9 cellular contexts compared by ENCODE assay signal in the genomic region with DNA sequence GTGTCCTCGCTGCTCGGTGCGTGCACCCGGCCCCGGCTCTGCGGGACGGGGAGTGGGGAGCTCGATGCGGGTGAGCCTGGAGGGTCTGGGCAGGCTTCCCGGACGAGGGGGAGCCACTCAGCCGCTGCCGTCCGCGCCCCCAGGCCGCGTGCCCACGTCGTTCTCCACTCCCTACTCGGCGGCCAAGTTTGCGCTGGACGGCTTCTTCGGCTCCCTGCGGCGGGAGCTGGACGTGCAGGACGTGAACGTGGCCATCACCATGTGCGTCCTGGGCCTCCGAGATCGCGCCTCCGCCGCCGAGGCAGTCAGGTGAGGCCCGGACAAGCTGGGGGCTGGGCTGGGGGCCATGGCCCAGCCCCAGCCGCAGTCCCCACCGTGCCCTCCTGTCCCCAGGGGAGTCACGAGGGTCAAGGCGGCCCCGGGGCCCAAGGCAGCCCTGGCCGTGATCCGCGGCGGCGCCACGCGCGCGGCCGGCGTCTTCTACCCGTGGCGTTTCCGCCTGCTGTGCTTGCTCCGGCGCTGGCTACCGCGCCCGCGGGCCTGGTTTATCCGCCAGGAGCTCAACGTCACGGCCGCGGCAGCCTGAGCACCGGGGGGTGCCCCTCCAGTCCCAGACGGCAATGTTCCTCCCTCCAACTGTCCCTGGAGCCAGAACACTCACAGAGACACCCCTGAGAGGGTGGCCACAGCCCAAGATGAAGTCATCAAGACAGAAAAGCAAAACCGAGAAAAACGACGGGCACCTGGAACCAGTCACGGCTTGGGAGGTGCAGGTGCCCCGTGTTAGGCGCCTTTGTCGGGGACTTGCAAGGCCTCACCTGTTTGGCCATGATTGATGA. TPM values are rescaled to one million over a fixed set of nuclear protein-coding genes. Genes with fewer than 3 reads are reported as not detected.
DNase-seq lines count a peak whose midpoint lies in the region; ATAC-seq and TF ChIP-seq lines count a peak whose summit lies in the region.
"Had no signal": no experiment of that assay in that cellular context is flagged by ENCODE, and none has a peak within 500 bp of the region (broad histone marks: within the 10 kb centered on the region; RNA-seq: fewer than 3 reads in every experiment).

No MANE protein-coding gene starts in this region.

- peak overlapping the region; percentile 33 for H3K27ac ChIP-seq in CD8-positive, alpha-beta T cell (ENCODE audit: low read depth, low read length)
- peak overlapping the region; percentile 35 to 81 for H3K27ac ChIP-seq in ovary

- H3K27me3 ChIP-seq in CD8-positive, alpha-beta T cell (ENCODE audit: insufficient read depth, low read length), result no peaks in the 10 kb centered on the region
- H3K27me3 ChIP-seq in ovary, result no peaks in the 10 kb centered on the region
- H3K27me3 ChIP-seq: cardiac muscle cell had no signal

- POLR2A ChIA-PET in CD8-positive, alpha-beta T cell (lab: Charles Lee), result interaction anchor here (0.6 to 2.1 kb wide), 4 partner anchors 32 to 67 kb away, joined by 3 to 11 read pairs (median 7); partner anchors contain the start of genes CATSPERD, LONP1, SAFB and SAFB2

- no peak overlapping the region for H3K27ac Mint-ChIP-seq in CD8-positive, alpha-beta T cell

- TF ChIP-seq POLR2A in ovary (IDR thresholded peaks at IDR 0.05), result no peak

- TF ChIP-seq EP300 in ovary (IDR thresholded peaks at IDR 0.05), result no peak

- CTCF ChIA-PET in CD8-positive, alpha-beta T cell (lab: Charles Lee), result interaction anchor here (0.6 to 1.9 kb wide), 7 partner anchors 12 to 66 kb away, joined by 3 to 7 read pairs (median 6); partner anchors contain the start of genes CATSPERD, LONP1 and SAFB

- H3K4me3 Mint-ChIP-seq in CD8-positive, alpha-beta T cell, result peak overlapping the region; percentile 84

- TF ChIP-seq CTCF in CD8-positive, alpha-beta T cell (IDR thresholded peaks at IDR 0.05), result peak; percentile 40
- no peak for TF ChIP-seq CTCF in epithelial cell of esophagus (IDR thresholded peaks at IDR 0.05; ENCODE audit: insufficient read depth, low read depth, low read length, missing control alignments)
- peak in 1 of 3 donors; percentile 36 for TF ChIP-seq CTCF in ovary (IDR thresholded peaks at IDR 0.05)
- no peak for TF ChIP-seq CTCF in GM20000 (IDR thresholded peaks at IDR 0.05; ENCODE audit: extremely low read depth, missing control alignments)

- H3K36me3 Mint-ChIP-seq in CD8-positive, alpha-beta T cell, result peaks cover 19% of the 10 kb centered on the region

- no peak for ATAC-seq in CD8-positive, alpha-beta T cell
- no peak for ATAC-seq in GM18858 (IDR thresholded peaks at IDR 0.05; ENCODE audit: unreplicated experiment)

- H3K36me3 ChIP-seq in CD8-positive, alpha-beta T cell (ENCODE audit: insufficient read depth, low read length), result peaks cover 9% of the 10 kb centered on the region
- no peaks in the 10 kb centered on the region for H3K36me3 ChIP-seq in ovary

- peak overlapping the region; percentile 59 for H3K4me3 ChIP-seq in CD8-positive, alpha-beta T cell (ENCODE audit: low read depth, low read length)
- peak overlapping the region; percentile 55 for H3K4me3 ChIP-seq in epithelial cell of esophagus (ENCODE audit: low read length)
- H3K4me3 ChIP-seq in ovary, result peak overlapping the region; percentile 65

- no peaks in the 10 kb centered on the region for H3K27me3 Mint-ChIP-seq in CD8-positive, alpha-beta T cell (ENCODE audit: low read depth)

- DNase-seq in CD8-positive, alpha-beta T cell, result no peak
- DNase-seq in RPMI7951 (ENCODE audit: low read depth), result peak; percentile 44
- DNase-seq in epithelial cell of esophagus (ENCODE audit: low read depth), result no peak
- DNase-seq in ovary, result peak in 3 of 5 donors; percentile 45 to 69 (median 68)
- DNase-seq in GM20000 (ENCODE audit: low spot score), result no peak
- no peak for DNase-seq in stimulated activated CD4-positive, alpha-beta T cell treated with anti-CD3 and anti-CD28 coated beads, Interleukin-12 subunit alpha, Interleukin-12 subunit beta, amount 100 ng/mL, for 4 hours
- no peak for DNase-seq in GM19238 (ENCODE audit: insufficient read length, low spot score)

- H3K4me1 ChIP-seq in CD8-positive, alpha-beta T cell (ENCODE audit: insufficient read depth, low read length), result peaks cover 26% of the 10 kb centered on the region
- H3K4me1 ChIP-seq in ovary (ENCODE audit: insufficient read depth), result peaks cover 14% of the 10 kb centered on the region

- peaks cover 44% of the 10 kb centered on the region for H3K4me1 Mint-ChIP-seq in CD8-positive, alpha-beta T cell (ENCODE audit: low read depth)

- no peaks in the 10 kb centered on the region for H3K9me3 ChIP-seq in CD8-positive, alpha-beta T cell (ENCODE audit: low read length)
- H3K9me3 ChIP-seq in ovary, result no peaks in the 10 kb centered on the region

- intact Hi-C loops in CD8-positive, alpha-beta T cell (cut with DNase I, micrococcal nuclease), result loop anchor here in 1 of 2 experiments (10.0 kb wide), 1 partner anchor 687 kb away; the partner anchor contains the start of genes ALKBH7 and PSPN
- intact Hi-C loops in ovary (cut with DNase I), result loop anchor here in 1 of 4 donors (10.0 kb wide), 1 partner anchor 63 kb away; the partner anchor contains the start of genes SAFB and SAFB2

- WGBS in ovary, 3 donors, result 46 to 54% (median 48%) methylated on average over 62 to 76 of the region's 76 CpGs

- no peaks in the 10 kb centered on the region for H3K9me3 Mint-ChIP-seq in CD8-positive, alpha-beta T cell

RNA-seq across cellular contexts. Expression of gene RPL36, which starts 2.5 kb away (rescaled TPM):
- 1,000 to 10,000 TPM; 1,425 to 1,465 TPM for total RNA-seq in CD8-positive, alpha-beta T cell
- 738 and 947 TPM in 2 replicates for total RNA-seq in RPMI7951 (2014; rRNA removed; shearing (Covaris generic))
- 1,000 to 10,000 TPM; 1,413 to 2,353 (median 1,897) TPM for total RNA-seq in ovary
- 1,000 to 10,000 TPM in 1 of 2 donors, 100 to 1,000 TPM in 1; 318 to 2,904 TPM for polyA plus RNA-seq in ovary

RNA-seq across cellular contexts. Expression of gene HSD11B1L, which starts 6.8 kb away (rescaled TPM):
- total RNA-seq in CD8-positive, alpha-beta T cell, result 1 to 10 TPM; 3.1 to 4.1 TPM
- total RNA-seq in RPMI7951 (2014; rRNA removed; shearing (Covaris generic)), result 9.5 and 22.4 TPM in 2 replicates
- 10 to 100 TPM in 2 of 7 donors, 1 to 10 TPM in 5; 3.1 to 20.7 (median 8.5) TPM for total RNA-seq in ovary
- 10 to 100 TPM in 1 of 2 donors, 1 to 10 TPM in 1; 3.5 to 10.6 TPM for polyA plus RNA-seq in ovary

RNA-seq across cellular contexts. Expression of gene MICOS13, which starts 7.3 kb away (rescaled TPM):
- total RNA-seq in CD8-positive, alpha-beta T cell, result 10 to 100 TPM; 19.6 to 24.8 TPM
- total RNA-seq in RPMI7951 (2014; rRNA removed; shearing (Covaris generic)), result 67.8 and 68.8 TPM in 2 replicates
- 10 to 100 TPM; 25.7 to 48.7 (median 44.2) TPM for total RNA-seq in ovary
- 10 to 100 TPM in 1 of 2 donors, 1 to 10 TPM in 1; 5.2 to 47.3 TPM for polyA plus RNA-seq in ovary

RNA-seq across cellular contexts. Expression of gene LONP1, which starts 32.4 kb away (rescaled TPM):
- total RNA-seq in CD8-positive, alpha-beta T cell, result 100 to 1,000 TPM in 1 of 2 experiments, 10 to 100 TPM in 1; 90.6 to 109 TPM
- total RNA-seq in RPMI7951 (2014; rRNA removed; shearing (Covaris generic)), result 34.6 and 38.2 TPM in 2 replicates
- total RNA-seq in ovary, result 10 to 100 TPM; 33.9 to 77.2 (median 56.1) TPM
- 10 to 100 TPM; 25.5 to 36.5 TPM for polyA plus RNA-seq in ovary

RNA-seq across cellular contexts. Expression of gene CATSPERD, which starts 32.9 kb away (rescaled TPM):
- total RNA-seq in CD8-positive, alpha-beta T cell, result not detected
- not detected in 2 replicates for total RNA-seq in RPMI7951 (2014; rRNA removed; shearing (Covaris generic))
- total RNA-seq in ovary, result 1 to 10 TPM in 1 of 7 donors, under 1 TPM in 1, not detected in 5; 0.67 to 4.5 TPM
- polyA plus RNA-seq in ovary, result not detected
- total RNA-seq: cardiac muscle cell had no signal
- polyA plus RNA-seq: cardiac muscle cell had no signal

Comparison
In these comparisons a context has a peak if more than half of its experiments do, and no peak if none do; other contexts are left out.
1. DNase-seq: peak in RPMI7951 (single experiment) and ovary (3 of 5); none in CD8-positive, alpha-beta T cell (0 of 7), epithelial cell of esophagus (single experiment), GM20000 (single experiment), stimulated activated CD4-positive, alpha-beta T cell treated with anti-CD3 and anti-CD28 coated beads, Interleukin-12 subunit alpha, Interleukin-12 subunit beta, amount 100 ng/mL, for 4 hours (single experiment) and GM19238 (single experiment).
2. Peak in every context shown above with its lines, with median percentiles within 50 percentile points of each other: H3K4me3 ChIP-seq.